ENCODE assay signal across 22 cellular contexts in genomic region chr13:79904581-79904980, GRCh38.
"Had no signal": no experiment of that assay in that cellular context is flagged by ENCODE, and none has a peak within 500 bp of the region (broad histone marks: within the 10 kb centered on the region; RNA-seq: fewer than 3 reads in every experiment).

No MANE protein-coding gene starts in this region.

- H3K4me3 ChIP-seq: dorsolateral prefrontal cortex, lung, prostate gland, skin epidermis, stomach, thoracic aorta, upper lobe of left lung had no signal

- H3K9me3 ChIP-seq: prostate gland, stomach, thoracic aorta, upper lobe of left lung had no signal

- H3K4me1 ChIP-seq: prostate gland, stomach, upper lobe of left lung had no signal

- DNase-seq: activated CD4-positive, alpha-beta T cell treated with anti-CD3 and anti-CD28 coated beads, Interleukin-2, amount 50 U/mL, for 1 hour; activated CD8-positive, alpha-beta memory T cell treated with anti-CD3 and anti-CD28 coated beads, Interleukin-2, amount 50 U/mL, for 4 hours; activated naive CD4-positive, alpha-beta T cell treated with anti-CD3 and anti-CD28 coated beads for 36 hours; activated T-cell treated with anti-CD3 and anti-CD28 coated beads, Interleukin-2, amount 50 U/mL, for 4 hours; anterior cingulate cortex; brain microvascular endothelial cell; central memory CD4-positive, alpha-beta T cell; dorsolateral prefrontal cortex; erythroblast; midbrain; nephron progenitor cell; right cardiac atrium; stimulated activated CD4-positive, alpha-beta T cell treated with anti-CD3 and anti-CD28 coated beads, Interleukin-15, amount 100 ng/mL, for 24 hours; stimulated activated CD4-positive, alpha-beta T cell treated with anti-CD3 and anti-CD28 coated beads, Interleukin-2, amount 100 ng/mL, for 48 hours; stomach; T-helper 1 cell; T-helper 9 cell; upper lobe of left lung had no signal

- H3K27ac ChIP-seq: brain microvascular endothelial cell, dorsolateral prefrontal cortex, prostate gland, skin epidermis, stomach, thoracic aorta, upper lobe of left lung had no signal

- H3K27me3 ChIP-seq: brain microvascular endothelial cell, dorsolateral prefrontal cortex, stomach, upper lobe of left lung had no signal

- H3K36me3 ChIP-seq: brain microvascular endothelial cell, prostate gland, stomach, thoracic aorta, upper lobe of left lung had no signal
